In the genomic region with DNA sequence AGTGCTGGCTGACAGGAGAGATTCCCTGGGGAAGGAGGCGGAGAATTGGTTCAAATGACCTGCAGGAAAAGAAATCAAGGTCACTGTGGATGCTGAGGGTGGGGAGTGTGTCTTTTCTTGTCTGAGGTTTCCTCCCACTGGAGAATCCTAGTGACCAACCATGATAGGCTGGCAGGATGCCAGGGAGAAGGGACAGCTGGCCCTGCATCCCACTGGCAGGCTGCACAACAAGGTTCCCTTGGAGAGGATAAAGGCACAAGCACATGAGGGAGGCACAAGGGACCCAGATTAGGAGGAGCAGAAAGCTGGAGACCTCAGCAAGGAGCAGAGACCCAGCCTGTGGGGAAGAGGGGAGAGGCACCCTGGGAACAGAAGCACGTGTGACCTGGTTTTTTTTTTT, we compare ENCODE assay signal across 18 cellular contexts. TPM values are rescaled to one million over a fixed set of nuclear protein-coding genes. Genes with fewer than 3 reads are reported as not detected.
DNase-seq lines count a peak whose midpoint lies in the region; ATAC-seq and TF ChIP-seq lines count a peak whose summit lies in the region.
"Had no signal": no experiment of that assay in that cellular context is flagged by ENCODE, and none has a peak within 500 bp of the region (broad histone marks: within the 10 kb centered on the region; RNA-seq: fewer than 3 reads in every experiment).

No MANE protein-coding gene starts in this region.

- peak overlapping the region; percentile 86 for H3K27ac Mint-ChIP-seq in central memory CD8-positive, alpha-beta T cell (ENCODE audit: low read depth)
- H3K27ac Mint-ChIP-seq: activated CD4-positive, alpha-beta memory T cell treated with anti-CD3 and anti-CD28 coated beads, Interleukin-2, amount 10 ng/mL, durations not matched to agents 7 days and 5 days; activated naive CD8-positive, alpha-beta T cell; T-cell had no signal

- CTCF ChIA-PET in GM10248 (lab: Yijun Ruan, JAX) = no interaction called here

- no peaks in the 10 kb centered on the region for H3K27me3 Mint-ChIP-seq in central memory CD8-positive, alpha-beta T cell
- H3K27me3 Mint-ChIP-seq: activated CD4-positive, alpha-beta memory T cell treated with anti-CD3 and anti-CD28 coated beads, Interleukin-2, amount 10 ng/mL, durations not matched to agents 7 days and 5 days; activated naive CD8-positive, alpha-beta T cell; T-cell had no signal

- H3K4me1 Mint-ChIP-seq in central memory CD8-positive, alpha-beta T cell = no peaks in the 10 kb centered on the region
- H3K4me1 Mint-ChIP-seq: T-cell had no signal

- no peak for TF ChIP-seq CTCF in GM10248 (IDR thresholded peaks at IDR 0.05; ENCODE audit: control extremely low read depth, extremely low read depth, low read depth, missing control alignments)

- DNase-seq in DMS 273 (lab: John Stamatoyannopoulos, UW; ENCODE audit: unreplicated experiment) (peak; percentile 44), DMS 273 treated with DMSO at 0.1 percent for 48 hours (lab: John Stamatoyannopoulos, UW) (no peak), G401 (ENCODE audit: low spot score) (peak; percentile 72), nucleus accumbens (lab: John Stamatoyannopoulos, UW) (peak in 29 of 56 donors; percentile 5 to 60 (median 23)), GM10248 (ENCODE audit: extremely low spot score) (no peak), NCI-H2196 treated with DMSO at 0.1 percent for 48 hours (lab: John Stamatoyannopoulos, UW; ENCODE audit: unreplicated experiment) (no peak)
- DNase-seq in central memory CD8-positive, alpha-beta T cell (ENCODE audit: low spot score in 2 of 2) = no peak
- DNase-seq: activated CD4-positive, alpha-beta memory T cell treated with anti-CD3 and anti-CD28 coated beads, Interleukin-2, amount 10 ng/mL, durations not matched to agents 7 days and 5 days; activated T-cell treated with anti-CD3 and anti-CD28 coated beads, Interleukin-2, amount 50 U/mL, for 4 hours; Karpas-422; left lung; mucosa of descending colon; NCI-H1105 treated with DMSO at 0.1 percent for 48 hours; NCI-H226; T-cell; tibial artery had no signal

- ATAC-seq in central memory CD8-positive, alpha-beta T cell (replicated peaks; ENCODE audit: extremely low read depth, poor library complexity, severe bottlenecking) = no peak
- ATAC-seq in GM19467 (IDR thresholded peaks at IDR 0.05; ENCODE audit: unreplicated experiment) = no peak
- ATAC-seq: activated T-cell treated with anti-CD3 and anti-CD28 coated beads, Interleukin-2, amount 50 U/mL, for 4 hours; left lung; mucosa of descending colon; T-cell had no signal

- in situ Hi-C loops in G401 (cut with HindIII; ENCODE audit: low sequenced_read_pairs) = no loop called here

- POLR2A ChIA-PET in GM10248 (lab: Yijun Ruan, JAX) = interaction anchor here (0.7 kb wide), 2 partner anchors 27 to 84 kb away, joined by 3 to 8 read pairs; no protein-coding TSS in a partner anchor

- H3K4me3 Mint-ChIP-seq in central memory CD8-positive, alpha-beta T cell = no peak overlapping the region
- H3K4me3 Mint-ChIP-seq: activated CD4-positive, alpha-beta memory T cell treated with anti-CD3 and anti-CD28 coated beads, Interleukin-2, amount 10 ng/mL, durations not matched to agents 7 days and 5 days; activated naive CD8-positive, alpha-beta T cell; activated T-cell treated with anti-CD3 and anti-CD28 coated beads, Interleukin-2, amount 50 U/mL, for 4 hours; T-cell had no signal

- H3K36me3 Mint-ChIP-seq in central memory CD8-positive, alpha-beta T cell (ENCODE audit: insufficient read depth) = peaks cover 35% of the 10 kb centered on the region

- H3K9me3 Mint-ChIP-seq in central memory CD8-positive, alpha-beta T cell = no peaks in the 10 kb centered on the region
- H3K9me3 Mint-ChIP-seq: activated CD4-positive, alpha-beta memory T cell treated with anti-CD3 and anti-CD28 coated beads, Interleukin-2, amount 10 ng/mL, durations not matched to agents 7 days and 5 days; activated T-cell treated with anti-CD3 and anti-CD28 coated beads, Interleukin-2, amount 50 U/mL, for 4 hours; T-cell had no signal

RNA-seq across cellular contexts. Expression of a gene that starts 11.4 kb away (rescaled TPM):
- total RNA-seq in G401 (2014; rRNA removed; shearing (Covaris generic)) = 36.4 and 40.2 TPM in 2 replicates

RNA-seq across cellular contexts. Expression of a gene that starts 33.1 kb away (rescaled TPM):
- 34.8 and 36.7 TPM in 2 replicates for total RNA-seq in G401 (2014; rRNA removed; shearing (Covaris generic))

RNA-seq across cellular contexts. Expression of a gene that starts 36.4 kb away (rescaled TPM):
- total RNA-seq in G401 (2014; rRNA removed; shearing (Covaris generic)) = 15.1 and 23.0 TPM in 2 replicates

RNA-seq across cellular contexts. Expression of a gene that starts 46.4 kb away (rescaled TPM):
- total RNA-seq in G401 (2014; rRNA removed; shearing (Covaris generic)) = 794 and 1,249 TPM in 2 replicates

RNA-seq across cellular contexts. Expression of a gene that starts 51.7 kb away (rescaled TPM):
- total RNA-seq in G401 (2014; rRNA removed; shearing (Covaris generic)) = 2.5 and 4.8 TPM in 2 replicates

Comparison
In these comparisons a context has a peak if more than half of its experiments do, and no peak if none do; other contexts are left out.
1. DNase-seq: peak in DMS 273 (single experiment), G401 (single experiment) and nucleus accumbens (29 of 56); none in DMS 273 treated with DMSO at 0.1 percent for 48 hours (single experiment), central memory CD8-positive, alpha-beta T cell (0 of 2), GM10248 (single experiment) and NCI-H2196 treated with DMSO at 0.1 percent for 48 hours (single experiment).